8 cellular contexts compared by ENCODE assay signal in genomic region chr22:31346733-31347250, GRCh38. TPM values are rescaled to one million over a fixed set of nuclear protein-coding genes. Genes with fewer than 3 reads are reported as not detected.
DNase-seq lines count a peak whose midpoint lies in the region; ATAC-seq and TF ChIP-seq lines count a peak whose summit lies in the region.

No MANE protein-coding gene starts in this region.

- peaks cover 45% of the 10 kb centered on the region for H3F3A ChIP-seq in PC-9 (ENCODE audit: insufficient read depth, low read depth)

- H3K4me3 ChIP-seq in PC-9 (peak overlapping the region; percentile 70), ovary (peak overlapping the region; percentile 73)

- no peak for TF ChIP-seq CTCF in PC-9 (conservative IDR thresholded peaks at IDR 0.05)
- no peak for TF ChIP-seq CTCF in ovary (IDR thresholded peaks at IDR 0.05)

- no peaks in the 10 kb centered on the region for H3K9me3 Mint-ChIP-seq in activated naive CD4-positive, alpha-beta T cell treated with anti-CD3 and anti-CD28 coated beads, Interleukin-2, amount 50 U/mL, for 24 hours

- H3K36me3 ChIP-seq in PC-9 (ENCODE audit: low read depth) (peaks cover 2% of the 10 kb centered on the region; the same call in 1 of the 2 replicates), ovary (no peaks in the 10 kb centered on the region)

- peaks cover 38% of the 10 kb centered on the region for H3K79me2 ChIP-seq in PC-9 (ENCODE audit: low read depth)

- H3K27me3 ChIP-seq in PC-9 (ENCODE audit: insufficient read depth, low read depth) (no peaks in the 10 kb centered on the region), ovary (no peaks in the 10 kb centered on the region)

- POLR2A ChIA-PET in PC-9 (lab: Charles Lee; ENCODE audit: unreplicated experiment) = interaction anchor here (0.6 to 1.2 kb wide), 7 partner anchors 33 to 683 kb away, joined by 3 to 22 read pairs (median 4); no protein-coding TSS in a partner anchor

- H3K4me1 ChIP-seq in PC-9 (replicated peaks; ENCODE audit: insufficient read depth) = peaks cover 45% of the 10 kb centered on the region
- H3K4me1 ChIP-seq in ovary (ENCODE audit: insufficient read depth) = peaks cover 10% of the 10 kb centered on the region

- no peaks in the 10 kb centered on the region for H3K9me3 ChIP-seq in PC-9 (ENCODE audit: insufficient read depth, low read depth)
- H3K9me3 ChIP-seq in ovary = no peaks in the 10 kb centered on the region

- intact Hi-C loops in PC-9 (cut with micrococcal nuclease; ENCODE audit: unreplicated experiment) = loop anchor here (1.0 kb wide), 1 partner anchor 53 kb away; the partner anchor contains the start of gene DRG1
- intact Hi-C loops in Right ventricle myocardium inferior (cut with DNase I) = loop anchor here (1.0 to 5.0 kb wide), 2 partner anchors 53 to 54 kb away; partner anchors contain the start of genes DRG1 and PIK3IP1
- intact Hi-C loops in ovary (cut with DNase I) = loop anchor here in 3 of 4 donors (5.0 to 10.0 kb wide), 3 partner anchors 48 to 288 kb away; partner anchors contain the start of gene DRG1 (in 3 of the 3)

- H4K20me1 ChIP-seq in PC-9 (ENCODE audit: insufficient read depth) = no peaks in the 10 kb centered on the region

- ATAC-seq in HG02852 (IDR thresholded peaks at IDR 0.05; ENCODE audit: unreplicated experiment) (peak; percentile 16), Right ventricle myocardium inferior (peak; percentile 12), HG03108 (IDR thresholded peaks at IDR 0.05; ENCODE audit: unreplicated experiment) (no peak), HG03159 (IDR thresholded peaks at IDR 0.05; ENCODE audit: unreplicated experiment) (no peak)

- TF ChIP-seq POLR2A in ovary (IDR thresholded peaks at IDR 0.05) = no peak

- peaks cover 6% of the 10 kb centered on the region for H3K36me3 Mint-ChIP-seq in activated naive CD4-positive, alpha-beta T cell treated with anti-CD3 and anti-CD28 coated beads, Interleukin-2, amount 50 U/mL, for 24 hours

- H3K4me2 ChIP-seq in PC-9 = peak overlapping the region; percentile 82

- H3K27ac Mint-ChIP-seq in activated naive CD4-positive, alpha-beta T cell treated with anti-CD3 and anti-CD28 coated beads, Interleukin-2, amount 50 U/mL, for 24 hours = peak overlapping the region; percentile 46

- no peak for TF ChIP-seq EP300 in ovary (IDR thresholded peaks at IDR 0.05)

- no peaks in the 10 kb centered on the region for H3K27me3 Mint-ChIP-seq in activated naive CD4-positive, alpha-beta T cell treated with anti-CD3 and anti-CD28 coated beads, Interleukin-2, amount 50 U/mL, for 24 hours

- no peaks in the 10 kb centered on the region for H3K9me2 ChIP-seq in PC-9 (ENCODE audit: insufficient read depth)

- H3K4me3 Mint-ChIP-seq in activated naive CD4-positive, alpha-beta T cell treated with anti-CD3 and anti-CD28 coated beads, Interleukin-2, amount 50 U/mL, for 24 hours = peak overlapping the region; percentile 88

- H2AFZ ChIP-seq in PC-9 = peak overlapping the region; percentile 80

- H3K4me1 Mint-ChIP-seq in activated naive CD4-positive, alpha-beta T cell treated with anti-CD3 and anti-CD28 coated beads, Interleukin-2, amount 50 U/mL, for 24 hours = peaks cover 37% of the 10 kb centered on the region

- DNase-seq in DMS114 treated with DMSO at 0.1 percent for 48 hours (lab: John Stamatoyannopoulos, UW; ENCODE audit: unreplicated experiment) (peak; percentile 63), PC-9 (peak; percentile 60 to 69), Right ventricle myocardium inferior (ENCODE audit: missing footprints) (peak; percentile 80), ovary (peak; percentile 61 to 83 (median 74))

- CTCF ChIA-PET in PC-9 (lab: Charles Lee) = interaction anchor here (0.6 kb wide), 1 partner anchor 19 kb away, joined by 3 read pairs; no protein-coding TSS in a partner anchor

- 0 to 1% (median 0%) methylated on average over 11 to 40 of the region's 40 CpGs for WGBS in ovary, 3 donors

- TSS peak; percentile 32 for BruUV-seq in PC-9 (replicated peaks; lab: Mats Ljungman, UMichigan)

- H3K27ac ChIP-seq in PC-9 (peak overlapping the region; percentile 67), ovary (peak overlapping the region; percentile 65 to 72)

RNA-seq across cellular contexts. Expression of gene PATZ1, which starts 0.6 kb away (rescaled TPM):
- total RNA-seq in PC-9 (2021) (27.9 and 28.2 TPM in 2 replicates), Right ventricle myocardium inferior (9.7 TPM), ovary (10 to 100 TPM; 26.3 to 44.5 (median 39.3) TPM)
- 10 to 100 TPM; 26.8 to 29.7 TPM for polyA plus RNA-seq in ovary

RNA-seq across cellular contexts. Expression of gene DRG1, which starts 52.6 kb away (rescaled TPM):
- 60.1 and 73.8 TPM in 2 replicates for total RNA-seq in PC-9 (2021)
- total RNA-seq in Right ventricle myocardium inferior = 59.3 TPM
- total RNA-seq in ovary = 10 to 100 TPM; 46.8 to 71.8 (median 54.4) TPM
- polyA plus RNA-seq in ovary = 10 to 100 TPM; 49.3 to 87.1 TPM

RNA-seq across cellular contexts. Expression of gene PIK3IP1, which starts 54.5 kb away (rescaled TPM):
- total RNA-seq in PC-9 (2021) = 15.7 and 17.4 TPM in 2 replicates
- 13.7 TPM for total RNA-seq in Right ventricle myocardium inferior
- 10 to 100 TPM; 10.8 to 34.2 (median 18.7) TPM for total RNA-seq in ovary
- polyA plus RNA-seq in ovary = 10 to 100 TPM; 26.5 to 48.9 TPM

Comparison
In these comparisons a context has a peak if more than half of its experiments do, and no peak if none do; other contexts are left out.
1. ATAC-seq: peak in HG02852 (single experiment) and Right ventricle myocardium inferior (single experiment); none in HG03108 (single experiment) and HG03159 (single experiment).
2. Peak in every context shown above with its lines, with median percentiles within 50 percentile points of each other: DNase-seq.